ENCODE assay signal across 9 cellular contexts in genomic region chr6:134517145-134517658, GRCh38.
DNase-seq lines count a peak whose midpoint lies in the region; ATAC-seq and TF ChIP-seq lines count a peak whose summit lies in the region.
"Had no signal": no experiment of that assay in that cellular context is flagged by ENCODE, and none has a peak within 500 bp of the region (broad histone marks: within the 10 kb centered on the region; RNA-seq: fewer than 3 reads in every experiment).

No MANE protein-coding gene starts in this region.

- H3K27ac ChIP-seq in BLaER1 treated with 17β-estradiol and CSF1 and Interleukin-3, amounts not matched to agents 10 nM and 100 nM, result peak overlapping the region; percentile 74 to 87 (median 81)
- H3K27ac ChIP-seq in coronary artery (peak overlapping the region in 1 of 2 donors; percentile 61), right lobe of liver (peak overlapping the region; percentile 66 to 87 (median 74)), upper lobe of left lung (peak overlapping the region; percentile 46 to 85 (median 73))

- TF ChIP-seq CTCF in coronary artery (IDR thresholded peaks at IDR 0.05), result no peak
- TF ChIP-seq CTCF in right lobe of liver (IDR thresholded peaks at IDR 0.05), result no peak
- TF ChIP-seq CTCF in upper lobe of left lung (IDR thresholded peaks at IDR 0.05), result no peak

- H4K20me1 ChIP-seq in BLaER1 treated with 17β-estradiol and CSF1 and Interleukin-3, amounts not matched to agents 10 nM and 100 nM, result no peaks in the 10 kb centered on the region

- H3K4me1 ChIP-seq in BLaER1 treated with 17β-estradiol and CSF1 and Interleukin-3, amounts not matched to agents 10 nM and 100 nM, result peaks cover 78 to 93% (median 89%) of the 10 kb centered on the region in 10 experiments
- peaks cover 0 to 39% (median 19%) of the 10 kb centered on the region in 4 donors for H3K4me1 ChIP-seq in right lobe of liver
- peaks cover 42 to 59% (median 53%) of the 10 kb centered on the region in 4 donors for H3K4me1 ChIP-seq in upper lobe of left lung

- TF ChIP-seq EP300 in upper lobe of left lung (IDR thresholded peaks at IDR 0.05), result peak in 2 of 4 donors; percentile 24 to 40

- H3K27me3 ChIP-seq in BLaER1 treated with 17β-estradiol and CSF1 and Interleukin-3, amounts not matched to agents 10 nM and 100 nM, result no peaks in the 10 kb centered on the region
- H3K27me3 ChIP-seq in right lobe of liver (no peaks in the 10 kb centered on the region), upper lobe of left lung (no peaks in the 10 kb centered on the region)

- no peaks in the 10 kb centered on the region for H3K9me3 ChIP-seq in BLaER1 treated with 17β-estradiol and CSF1 and Interleukin-3, amounts not matched to agents 10 nM and 100 nM (replicated peaks in 1 of 11)
- no peaks in the 10 kb centered on the region for H3K9me3 ChIP-seq in right lobe of liver
- no peaks in the 10 kb centered on the region for H3K9me3 ChIP-seq in upper lobe of left lung

- ATAC-seq in right lobe of liver (peak; percentile 76 to 89 (median 84)), upper lobe of left lung (ENCODE audit: low FRiP score in 2 of 2) (peak; percentile 87 to 92), GM21526 (IDR thresholded peaks at IDR 0.05; ENCODE audit: low FRiP score, unreplicated experiment) (no peak), HG02759 (IDR thresholded peaks at IDR 0.05; ENCODE audit: unreplicated experiment) (no peak)
- ATAC-seq: GM12878 had no signal

- H3K9ac ChIP-seq in BLaER1 treated with 17β-estradiol and CSF1 and Interleukin-3, amounts not matched to agents 10 nM and 100 nM, result peak overlapping the region; percentile 59 to 80 (median 73)

- peak overlapping the region; percentile 72 to 95 (median 84) for H3K4me2 ChIP-seq in BLaER1 treated with 17β-estradiol and CSF1 and Interleukin-3, amounts not matched to agents 10 nM and 100 nM

- DNase-seq in NCI-H2196 (lab: John Stamatoyannopoulos, UW; ENCODE audit: unreplicated experiment) (peak; percentile 42), coronary artery (ENCODE audit: low spot score) (peak; percentile 84), right lobe of liver (peak; percentile 92 to 94 (median 94)), upper lobe of left lung (peak in 1 of 2 donors; percentile 91)
- DNase-seq in stimulated activated CD4-positive, alpha-beta T cell treated with anti-CD3 and anti-CD28 coated beads, Interleukin-4, amount 100 ng/mL, for 1 hour, result no peak

- H3K4me3 ChIP-seq in BLaER1 treated with 17β-estradiol and CSF1 and Interleukin-3, amounts not matched to agents 10 nM and 100 nM, result peak overlapping the region; percentile 0 to 58 (median 40); a peak in 16 of 20 replicates
- H3K4me3 ChIP-seq in coronary artery, result peak overlapping the region; percentile 54
- H3K4me3 ChIP-seq in right lobe of liver, result no peak overlapping the region
- peak overlapping the region in 2 of 4 donors; percentile 9 to 15 for H3K4me3 ChIP-seq in upper lobe of left lung
- H3K4me3 ChIP-seq: GM12878 had no signal

- no peaks in the 10 kb centered on the region for H3K36me3 ChIP-seq in BLaER1 treated with 17β-estradiol and CSF1 and Interleukin-3, amounts not matched to agents 10 nM and 100 nM
- H3K36me3 ChIP-seq in right lobe of liver, result no peaks in the 10 kb centered on the region
- no peaks in the 10 kb centered on the region for H3K36me3 ChIP-seq in upper lobe of left lung

- intact Hi-C loops in right lobe of liver (cut with DNase I), result loop anchor here in 1 of 2 donors (10.0 kb wide), 1 partner anchor 342 kb away; no protein-coding TSS in a partner anchor

- WGBS in right lobe of liver (ENCODE audit: insufficient coverage, low coverage, low lambda C conversion rate, missing lambda C conversion rate), result 22% methylated on average over 8 of the region's 9 CpGs
- 20 to 45% methylated on average over 9 of the region's 9 CpGs for WGBS in upper lobe of left lung, 2 donors

- TF ChIP-seq POLR2A in right lobe of liver (IDR thresholded peaks at IDR 0.05) (peak; percentile 60), upper lobe of left lung (IDR thresholded peaks at IDR 0.05) (peak in 1 of 4 donors; percentile 44)

Comparison
In these comparisons a context has a peak if more than half of its experiments do, and no peak if none do; other contexts are left out.
1. H3K4me3 ChIP-seq: peak in BLaER1 treated with 17β-estradiol and CSF1 and Interleukin-3, amounts not matched to agents 10 nM and 100 nM (10 of 10) and coronary artery (single experiment); none in right lobe of liver (0 of 3).
2. ATAC-seq: peak in right lobe of liver (4 of 4) and upper lobe of left lung (2 of 2); none in GM21526 (single experiment) and HG02759 (single experiment).